ENCODE assay signal across 8 cellular contexts in genomic region chr7:130912086-130912909, GRCh38.
A peak's percentile ranks its signal among the peaks of the same experiment; 100 is the strongest.
DNase-seq lines count a peak whose midpoint lies in the region; ATAC-seq and TF ChIP-seq lines count a peak whose summit lies in the region.

No MANE protein-coding gene starts in this region.

- in situ Hi-C loops in gastrocnemius medialis (cut with MboI; ENCODE audit: low sequenced_read_pairs in 4 of 4) = no loop called here

- peak overlapping the region; percentile 92 for H3K4me3 Mint-ChIP-seq in CD8-positive, alpha-beta T cell
- H3K4me3 Mint-ChIP-seq in T-cell = peak overlapping the region; percentile 82 to 86 (median 86)

- POLR2A ChIA-PET in CD8-positive, alpha-beta T cell (lab: Charles Lee) = interaction anchor here (0.8 to 1.9 kb wide), 2 partner anchors 15 to 26 kb away, joined by 3 to 5 read pairs; no protein-coding TSS in a partner anchor
- POLR2A ChIA-PET in T-cell (lab: Charles Lee) = interaction anchor here (0.5 to 3.7 kb wide), 18 partner anchors 9 to 1297 kb away, joined by 3 to 26 read pairs (median 4); no protein-coding TSS in a partner anchor

- H3K27ac Mint-ChIP-seq in CD8-positive, alpha-beta T cell = peak overlapping the region; percentile 90
- H3K27ac Mint-ChIP-seq in T-cell = peak overlapping the region; percentile 90

- H3K27me3 ChIP-seq in CD8-positive, alpha-beta T cell (ENCODE audit: insufficient read depth, low read length) = no peaks in the 10 kb centered on the region
- no peaks in the 10 kb centered on the region for H3K27me3 ChIP-seq in gastrocnemius medialis

- peak overlapping the region; percentile 82 for H3K4me3 ChIP-seq in CD8-positive, alpha-beta T cell (ENCODE audit: low read depth, low read length)
- H3K4me3 ChIP-seq in gastrocnemius medialis = peak overlapping the region; percentile 36 to 50 (median 46)

- DNase-seq in CD8-positive, alpha-beta T cell = no peak
- DNase-seq in T-cell = no peak
- DNase-seq in fibroblast of gingiva (ENCODE audit: low read depth) = peak; percentile 77
- DNase-seq in gastrocnemius medialis = no peak
- no peak for DNase-seq in Ammon's horn (ENCODE audit: low spot score)
- DNase-seq in NCI-H187 treated with DMSO at 0.1 percent for 48 hours (lab: John Stamatoyannopoulos, UW) = no peak

- peaks cover 61% of the 10 kb centered on the region for H3K4me1 ChIP-seq in CD8-positive, alpha-beta T cell (ENCODE audit: insufficient read depth, low read length)
- H3K4me1 ChIP-seq in gastrocnemius medialis = peaks cover 89 to 98% of the 10 kb centered on the region in 2 donors

- peak; percentile 15 to 60 for TF ChIP-seq POLR2A in gastrocnemius medialis (IDR thresholded peaks at IDR 0.05)

- CTCF ChIA-PET in CD8-positive, alpha-beta T cell (lab: Charles Lee) = interaction anchor here (1.4 to 1.9 kb wide), 2 partner anchors 15 to 116 kb away, joined by 4 to 7 read pairs; no protein-coding TSS in a partner anchor
- CTCF ChIA-PET in T-cell (lab: Charles Lee) = interaction anchor here (0.6 to 1.8 kb wide), 14 partner anchors 15 to 320 kb away, joined by 3 to 21 read pairs (median 6); no protein-coding TSS in a partner anchor

- H3K4me1 Mint-ChIP-seq in CD8-positive, alpha-beta T cell (ENCODE audit: low read depth) = peaks cover 86% of the 10 kb centered on the region
- peaks cover 89 to 92% (median 90%) of the 10 kb centered on the region in 3 donors for H3K4me1 Mint-ChIP-seq in T-cell

- H3K9me3 ChIP-seq in CD8-positive, alpha-beta T cell (ENCODE audit: low read length) = no peaks in the 10 kb centered on the region
- no peaks in the 10 kb centered on the region for H3K9me3 ChIP-seq in gastrocnemius medialis

- no peaks in the 10 kb centered on the region for H3K9me3 Mint-ChIP-seq in CD8-positive, alpha-beta T cell
- H3K9me3 Mint-ChIP-seq in T-cell = no peaks in the 10 kb centered on the region

- H3K36me3 ChIP-seq in CD8-positive, alpha-beta T cell (ENCODE audit: insufficient read depth, low read length) = no peaks in the 10 kb centered on the region
- no peaks in the 10 kb centered on the region for H3K36me3 ChIP-seq in gastrocnemius medialis

- peaks cover 43% of the 10 kb centered on the region for H3K36me3 Mint-ChIP-seq in CD8-positive, alpha-beta T cell
- peaks cover 36% of the 10 kb centered on the region for H3K36me3 Mint-ChIP-seq in T-cell

- no peak for TF ChIP-seq CTCF in CD8-positive, alpha-beta T cell (IDR thresholded peaks at IDR 0.05)
- no peak for TF ChIP-seq CTCF in gastrocnemius medialis (IDR thresholded peaks at IDR 0.05 in 4 of 5, conservative IDR thresholded peaks at IDR 0.05 in 1 of 5)

- intact Hi-C loops in CD8-positive, alpha-beta T cell (cut with DNase I, micrococcal nuclease) = loop anchor here (2.0 to 5.0 kb wide), 6 partner anchors 49 to 415 kb away; partner anchors contain the start of gene MKLN1 (in 1 of the 2)
- intact Hi-C loops in gastrocnemius medialis (cut with DNase I; ENCODE audit: low total_unique reads) = no loop called here

- H3K27ac ChIP-seq in CD8-positive, alpha-beta T cell (ENCODE audit: low read depth, low read length) = peak overlapping the region; percentile 84
- H3K27ac ChIP-seq in gastrocnemius medialis = peak overlapping the region; percentile 91 to 97 (median 94)

- peak; percentile 4 for ATAC-seq in CD8-positive, alpha-beta T cell
- ATAC-seq in HG02571 (IDR thresholded peaks at IDR 0.05; ENCODE audit: unreplicated experiment) = peak; percentile 3
- peak in 3 of 4 experiments; percentile 4 to 23 (median 9) for ATAC-seq in T-cell (replicated peaks in 1 of 4)
- peak in 1 of 2 donors; percentile 8 for ATAC-seq in gastrocnemius medialis
- ATAC-seq in HG03135 (IDR thresholded peaks at IDR 0.05; ENCODE audit: unreplicated experiment) = no peak

- H3K27me3 Mint-ChIP-seq in CD8-positive, alpha-beta T cell (ENCODE audit: low read depth) = no peaks in the 10 kb centered on the region
- H3K27me3 Mint-ChIP-seq in T-cell = no peaks in the 10 kb centered on the region
